In the genomic region with DNA sequence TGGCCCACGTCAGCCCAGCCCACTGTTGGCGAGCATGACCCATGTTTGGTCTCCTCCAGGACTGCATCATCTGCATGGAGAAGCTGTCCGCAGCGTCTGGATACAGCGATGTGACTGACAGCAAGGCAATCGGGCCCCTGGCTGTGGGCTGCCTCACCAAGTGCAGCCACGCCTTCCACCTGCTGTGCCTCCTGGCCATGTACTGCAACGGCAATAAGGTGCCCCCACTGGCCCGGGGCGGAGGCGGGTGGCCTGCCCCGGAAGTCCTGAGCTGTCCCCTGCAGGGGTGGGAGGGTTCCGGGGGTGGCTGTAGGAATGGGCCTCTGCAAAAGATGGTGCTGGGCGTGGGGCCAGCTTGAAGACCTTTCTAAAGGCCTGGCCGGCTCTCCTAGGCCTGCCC, we compare ENCODE assay signal across 14 cellular contexts. TPM values are rescaled to one million over a fixed set of nuclear protein-coding genes. Genes with fewer than 3 reads are reported as not detected.
"Had no signal": no experiment of that assay in that cellular context is flagged by ENCODE, and none has a peak within 500 bp of the region (broad histone marks: within the 10 kb centered on the region; RNA-seq: fewer than 3 reads in every experiment).

No MANE protein-coding gene starts in this region.

RNA-seq across cellular contexts. Expression of gene SPDYE17, which starts 30.1 kb away (rescaled TPM):
- total RNA-seq: activated CD4-positive, alpha-beta T cell treated with anti-CD3 and anti-CD28 coated beads for 36 hours; activated naive CD8-positive, alpha-beta T cell treated with anti-CD3 and anti-CD28 coated beads, Interleukin-2, amount 10 ng/mL, durations not matched to agents 7 days and 5 days; ascending aorta; chondrocyte; endothelial cell of umbilical vein; left ventricle myocardium superior; mesothelial cell of epicardium; pulmonary artery endothelial cell; right atrium auricular region; suprapubic skin; T-cell; T-helper 2 cell treated with Interferon-gamma antibody and Interleukin-4, amounts not matched to agents 100 ng/mL and 5 ng/mL, for 36 hours had no signal
- polyA plus RNA-seq: endothelial cell of umbilical vein, esophagus, immature natural killer cell had no signal
